1 cellular context compared by ENCODE assay signal in genomic region chr13:99271249-99271648, GRCh38.
TF ChIP-seq lines count a peak whose summit lies in the region.

No MANE protein-coding gene starts in this region.

TF ChIP-seq in WTC11, 78 proteins besides CTCF, POLR2A, EP300 and RAD21 (continued from another document):
- TF ChIP-seq ZNF219 (CRISPR knock-in tag; IDR thresholded peaks at IDR 0.05; ENCODE audit: borderline replicate concordance): no peak
- TF ChIP-seq FOXK1 (CRISPR knock-in tag; IDR thresholded peaks at IDR 0.05): no peak
- TF ChIP-seq AFF4 (CRISPR knock-in tag; IDR thresholded peaks at IDR 0.05; ENCODE audit: borderline replicate concordance): no peak
